In genomic region chr9:129357773-129358250, GRCh38 we compare ENCODE assay signal across 20 cellular contexts.
"Had no signal": no experiment of that assay in that cellular context is flagged by ENCODE, and none has a peak within 500 bp of the region (broad histone marks: within the 10 kb centered on the region; RNA-seq: fewer than 3 reads in every experiment).

No MANE protein-coding gene starts in this region.

- H3K27me3 ChIP-seq: MG63, Peyer's patch had no signal

- H3K27ac ChIP-seq: Peyer's patch, SJCRH30 had no signal

- H3K4me1 ChIP-seq: SJCRH30 had no signal

- DNase-seq: Karpas-422, KG1, MG63, NCI-H1092, NCI-H1105 treated with DMSO at 0.1 percent for 48 hours, NCI-H1417 treated with DMSO at 0.1 percent for 48 hours, NCI-H146, NCI-H1694 treated with DMSO at 0.1 percent for 48 hours, NCI-H1930, NCI-H2081, NCI-H2107, NCI-H2227 treated with DMSO at 0.1 percent for 48 hours, NCI-H526 treated with DMSO at 0.1 percent for 48 hours, NCI-H774, PC-3, Peyer's patch, SHP77 treated with DMSO at 0.1 percent for 48 hours, SJCRH30 had no signal

- ATAC-seq: PC-3, Right ventricle myocardium inferior, SK-N-SH treated with all-trans-retinoic acid at 6 μM for 48 hours had no signal

- H3K36me3 ChIP-seq: MG63, Peyer's patch, SJCRH30 had no signal

- H3K9me3 ChIP-seq: MG63, Peyer's patch, SJCRH30 had no signal

- H3K4me3 ChIP-seq: MG63, Peyer's patch, SJCRH30 had no signal
